8 cellular contexts compared by ENCODE assay signal in the genomic region with DNA sequence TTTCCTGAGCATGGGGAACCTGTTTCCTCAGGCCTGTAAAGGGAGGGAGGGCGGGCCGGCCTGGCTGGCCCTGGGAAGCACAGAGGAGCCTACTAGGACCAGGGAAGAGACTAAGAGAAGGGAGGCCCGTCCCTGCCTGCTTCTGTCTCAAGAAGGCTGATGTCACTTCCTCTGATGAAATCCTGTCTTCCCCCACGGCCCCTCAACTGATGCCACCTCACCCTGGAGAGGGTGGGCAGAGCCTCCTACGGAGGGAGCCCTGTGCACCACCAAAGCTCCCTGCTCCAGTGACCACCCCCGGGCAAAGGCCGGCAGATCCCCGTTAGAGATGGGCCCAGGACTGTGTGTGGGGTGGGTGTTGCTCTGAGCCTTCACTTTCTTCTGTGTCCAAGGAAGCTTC. TPM values are rescaled to one million over a fixed set of nuclear protein-coding genes. Genes with fewer than 3 reads are reported as not detected.
DNase-seq lines count a peak whose midpoint lies in the region; ATAC-seq and TF ChIP-seq lines count a peak whose summit lies in the region.

No MANE protein-coding gene starts in this region.

- H3K4me1 ChIP-seq in thyroid gland, result no peaks in the 10 kb centered on the region

- no peaks in the 10 kb centered on the region for H3K9me3 ChIP-seq in SK-N-MC (ENCODE audit: low read depth, low read length)
- no peaks in the 10 kb centered on the region for H3K9me3 ChIP-seq in thyroid gland

- no peaks in the 10 kb centered on the region for H3K27me3 ChIP-seq in thyroid gland

- H3K36me3 ChIP-seq in SK-N-MC (ENCODE audit: insufficient read depth, low read length) (no peaks in the 10 kb centered on the region), thyroid gland (no peaks in the 10 kb centered on the region)

- no peak overlapping the region for H3K4me3 ChIP-seq in SK-N-MC
- H3K4me3 ChIP-seq in thyroid gland (replicated peaks in 1 of 3), result no peak overlapping the region

- no peak for TF ChIP-seq POLR2A in thyroid gland (IDR thresholded peaks at IDR 0.05)

- peak overlapping the region; percentile 3; the same call in 1 of the 2 replicates for H3K27ac ChIP-seq in SK-N-MC
- no peak overlapping the region for H3K27ac ChIP-seq in thyroid gland

- ATAC-seq in GM21526 (IDR thresholded peaks at IDR 0.05; ENCODE audit: low FRiP score, unreplicated experiment) (no peak), GM21360 (IDR thresholded peaks at IDR 0.05; ENCODE audit: unreplicated experiment) (no peak)

- 37 to 46% methylated on average over 2 to 4 of the region's 8 CpGs for WGBS in thyroid gland, 2 donors

- H3K9ac ChIP-seq in SK-N-MC (ENCODE audit: insufficient read length), result no peak overlapping the region

- TF ChIP-seq CTCF in thyroid gland (IDR thresholded peaks at IDR 0.05), result no peak

- DNase-seq in GM03348 (ENCODE audit: low spot score) (peak; percentile 71), SK-N-MC (ENCODE audit: low read depth, low spot score) (no peak), fibroblast of peridontal ligament (ENCODE audit: extremely low read depth) (peak; percentile 46), pons (ENCODE audit: low spot score) (peak; percentile 35), thyroid gland (no peak), NCI-H524 treated with DMSO at 0.1 percent for 48 hours (lab: John Stamatoyannopoulos, UW) (no peak)

- intact Hi-C loops in thyroid gland (cut with DNase I), result no loop called here

RNA-seq across cellular contexts. Expression of gene PILRA, which starts 1.0 kb away (rescaled TPM):
- 1 to 10 TPM; 2.4 to 6.4 (median 4.4) TPM for total RNA-seq in thyroid gland

RNA-seq across cellular contexts. Expression of gene PILRB, which starts 14.3 kb away (rescaled TPM):
- 10 to 100 TPM; 60.9 to 86.5 (median 73.9) TPM for total RNA-seq in thyroid gland

RNA-seq across cellular contexts. Expression of gene ZCWPW1, which starts 56.2 kb away (rescaled TPM):
- 1 to 10 TPM; 3.6 to 7.1 (median 4.3) TPM for total RNA-seq in thyroid gland

RNA-seq across cellular contexts. Expression of gene MEPCE, which starts 57.4 kb away (rescaled TPM):
- total RNA-seq in thyroid gland, result 10 to 100 TPM; 42.9 to 48.7 (median 45.6) TPM

Comparison
In these comparisons a context has a peak if more than half of its experiments do, and no peak if none do; other contexts are left out.
1. DNase-seq: peak in GM03348 (single experiment), fibroblast of peridontal ligament (single experiment) and pons (single experiment); none in SK-N-MC (single experiment), thyroid gland (0 of 2) and NCI-H524 treated with DMSO at 0.1 percent for 48 hours (single experiment).